11 cellular contexts compared by ENCODE assay signal in the genomic region with DNA sequence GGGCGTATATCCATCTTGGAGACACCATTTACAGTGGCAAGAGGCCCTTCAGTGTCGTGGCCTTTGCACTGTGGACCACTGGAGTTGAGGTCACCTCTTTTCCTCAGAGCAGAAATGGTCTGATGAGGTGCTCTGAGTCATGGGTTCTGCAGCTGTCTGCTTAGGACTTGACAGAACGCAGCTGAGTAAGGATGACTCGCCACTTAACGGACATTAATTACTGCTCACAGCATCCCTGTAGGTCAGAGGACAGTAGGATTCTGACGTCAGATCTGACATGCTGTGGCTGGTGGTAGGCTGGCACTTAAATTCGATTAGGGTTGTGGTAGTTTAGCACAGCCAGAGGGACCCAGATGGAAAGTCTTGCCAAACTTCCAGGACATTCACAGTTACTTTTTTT.
DNase-seq lines count a peak whose midpoint lies in the region; ATAC-seq, FAIRE-seq and TF ChIP-seq lines count a peak whose summit lies in the region.
"Had no signal": no experiment of that assay in that cellular context is flagged by ENCODE, and none has a peak within 500 bp of the region (broad histone marks: within the 10 kb centered on the region; RNA-seq: fewer than 3 reads in every experiment).

No MANE protein-coding gene starts in this region.

- peaks cover 5 to 7% of the 10 kb centered on the region in 2 donors for H3K9me3 Mint-ChIP-seq in activated naive CD4-positive, alpha-beta T cell treated with anti-CD3 and anti-CD28 coated beads, Interleukin-2, amount 50 U/mL, for 72 hours

- peak; percentile 33 for DNase-seq in NCI-H82 (lab: John Stamatoyannopoulos, UW)
- no peak for DNase-seq in NCI-H82 treated with DMSO at 0.1 percent for 48 hours (lab: John Stamatoyannopoulos, UW; ENCODE audit: unreplicated experiment)
- peak; percentile 88 for DNase-seq in SHP77 treated with DMSO at 0.1 percent for 48 hours (lab: John Stamatoyannopoulos, UW)
- peak; percentile 99 for DNase-seq in fibroblast of villous mesenchyme (ENCODE audit: low read depth)
- peak; percentile 30 for DNase-seq in urothelium cell line (ENCODE audit: low spot score)
- DNase-seq in activated naive CD4-positive, alpha-beta T cell treated with anti-CD3 and anti-CD28 coated beads, Interleukin-2, amount 50 U/mL, for 72 hours (ENCODE audit: low spot score in 2 of 2) = no peak
- DNase-seq in globus pallidus (ENCODE audit: low spot score) = no peak
- DNase-seq in GOT3 (lab: John Stamatoyannopoulos, UW) = no peak
- DNase-seq: head of caudate nucleus, NCI-H1048 had no signal

- no peak for TF ChIP-seq CTCF in fibroblast of villous mesenchyme (IDR thresholded peaks at IDR 0.05; ENCODE audit: insufficient read depth, low read depth, low read length)

- no peak overlapping the region for H3K27ac Mint-ChIP-seq in activated naive CD4-positive, alpha-beta T cell treated with anti-CD3 and anti-CD28 coated beads, Interleukin-2, amount 50 U/mL, for 72 hours
- H3K27ac Mint-ChIP-seq: B cell had no signal

- H3K4me3 ChIP-seq in fibroblast of villous mesenchyme (ENCODE audit: low read depth, low read length) = no peak overlapping the region

- no peak for ATAC-seq in activated naive CD4-positive, alpha-beta T cell treated with anti-CD3 and anti-CD28 coated beads, Interleukin-2, amount 50 U/mL, for 72 hours

- peaks cover 0 to 6% of the 10 kb centered on the region in 2 donors for H3K36me3 Mint-ChIP-seq in activated naive CD4-positive, alpha-beta T cell treated with anti-CD3 and anti-CD28 coated beads, Interleukin-2, amount 50 U/mL, for 72 hours

- FAIRE-seq in urothelium cell line (lab: Jason Lieb, UNC) = no peak

Comparison
In these comparisons a context has a peak if more than half of its experiments do, and no peak if none do; other contexts are left out.
1. DNase-seq: peak in NCI-H82 (single experiment), SHP77 treated with DMSO at 0.1 percent for 48 hours (single experiment), fibroblast of villous mesenchyme (single experiment) and urothelium cell line (single experiment); none in NCI-H82 treated with DMSO at 0.1 percent for 48 hours (single experiment), activated naive CD4-positive, alpha-beta T cell treated with anti-CD3 and anti-CD28 coated beads, Interleukin-2, amount 50 U/mL, for 72 hours (0 of 2), globus pallidus (single experiment) and GOT3 (single experiment).